In genomic region chr11:46493786-46494185, GRCh38 we compare ENCODE assay signal across 18 cellular contexts.
DNase-seq lines count a peak whose midpoint lies in the region; ATAC-seq and TF ChIP-seq lines count a peak whose summit lies in the region.
"Had no signal": no experiment of that assay in that cellular context is flagged by ENCODE, and none has a peak within 500 bp of the region (broad histone marks: within the 10 kb centered on the region; RNA-seq: fewer than 3 reads in every experiment).

No MANE protein-coding gene starts in this region.

- H3K4me1 Mint-ChIP-seq in nephron progenitor cell: peaks cover 36% of the 10 kb centered on the region

- peak overlapping the region; percentile 95 for H3K27ac Mint-ChIP-seq in nephron progenitor cell
- H3K27ac Mint-ChIP-seq: B cell; CD4-positive, alpha-beta T cell had no signal

- H3K27me3 ChIP-seq in right atrium auricular region (no peaks in the 10 kb centered on the region), fibroblast of lung (ENCODE audit: control insufficient read depth, insufficient read depth, low read length) (no peaks in the 10 kb centered on the region)

- peak overlapping the region in 1 of 2 donors; percentile 37 for H3K27ac ChIP-seq in right atrium auricular region
- no peak overlapping the region for H3K27ac ChIP-seq in fibroblast of lung (ENCODE audit: insufficient read depth, low read length)
- H3K27ac ChIP-seq: A549 had no signal

- no peaks in the 10 kb centered on the region for H3K27me3 Mint-ChIP-seq in nephron progenitor cell (ENCODE audit: low read depth, poor library complexity)
- H3K27me3 Mint-ChIP-seq: B cell; CD4-positive, alpha-beta T cell had no signal

- H3K4me3 ChIP-seq in right atrium auricular region (no peak overlapping the region), fibroblast of lung (replicated peaks in 1 of 4; ENCODE audit: control extremely low read depth in 1 of 4, insufficient read depth in 1 of 4, low read depth in 3 of 4, low read length in 4 of 4) (no peak overlapping the region)
- H3K4me3 ChIP-seq: A549 had no signal

- intact Hi-C loops in Right ventricle myocardium inferior (cut with DNase I): loop anchor here (5.0 kb wide), 1 partner anchor 34 kb away; no protein-coding TSS in a partner anchor

- no peaks in the 10 kb centered on the region for H4K20me1 ChIP-seq in fibroblast of lung (ENCODE audit: control insufficient read depth, extremely low read depth, insufficient read depth, low read length)

- H3K4me1 ChIP-seq in right atrium auricular region (peaks cover 0 to 40% of the 10 kb centered on the region in 2 donors), fibroblast of lung (ENCODE audit: control insufficient read depth, extremely low read depth, insufficient read depth, low read length) (no peaks in the 10 kb centered on the region)
- H3K4me1 ChIP-seq: A549 had no signal

- no peaks in the 10 kb centered on the region for H3K79me2 ChIP-seq in fibroblast of lung (ENCODE audit: control insufficient read depth, insufficient read depth, low read length)

- DNase-seq in Right ventricle myocardium inferior (ENCODE audit: missing footprints): peak; percentile 26
- no peak for DNase-seq in right atrium auricular region (ENCODE audit: low spot score)
- peak; percentile 16 to 57 for DNase-seq in fibroblast of lung (ENCODE audit: low read depth in 2 of 2)
- DNase-seq in nephron progenitor cell: no peak
- DNase-seq in NCI-H2227 (lab: John Stamatoyannopoulos, UW; ENCODE audit: unreplicated experiment): no peak
- DNase-seq in amygdala (lab: John Stamatoyannopoulos, UW): no peak
- DNase-seq in NCI-H1417 treated with DMSO at 0.1 percent for 48 hours (lab: John Stamatoyannopoulos, UW): no peak
- DNase-seq: CD4-positive, alpha-beta T cell; DMS79 treated with DMSO at 0.1 percent for 48 hours; H9; KG1; NCI-H1092; NCI-H1694; NCI-H2107; NCI-H69 had no signal

- peaks cover 18% of the 10 kb centered on the region for H3K36me3 Mint-ChIP-seq in nephron progenitor cell (ENCODE audit: low read depth)

- ATAC-seq in Right ventricle myocardium inferior (no peak), GM18861 (IDR thresholded peaks at IDR 0.05; ENCODE audit: unreplicated experiment) (no peak)
- ATAC-seq: A549 had no signal

- H2AFZ ChIP-seq in fibroblast of lung (ENCODE audit: low read length): no peak overlapping the region

- no peaks in the 10 kb centered on the region for H3K9me3 Mint-ChIP-seq in nephron progenitor cell
- H3K9me3 Mint-ChIP-seq: CD4-positive, alpha-beta T cell; H9 had no signal

- H3K4me3 Mint-ChIP-seq in nephron progenitor cell: no peak overlapping the region
- H3K4me3 Mint-ChIP-seq: B cell; CD4-positive, alpha-beta T cell; H9 had no signal

- H3K9ac ChIP-seq in fibroblast of lung (ENCODE audit: insufficient read depth, low read length): no peak overlapping the region

- H3K4me2 ChIP-seq in fibroblast of lung (ENCODE audit: extremely low read depth, insufficient read depth, low read length): no peak overlapping the region
- H3K4me2 ChIP-seq: A549 had no signal

- no peaks in the 10 kb centered on the region for H3K36me3 ChIP-seq in right atrium auricular region
- H3K36me3 ChIP-seq in fibroblast of lung (ENCODE audit: control insufficient read depth, insufficient read depth, low read length): no peaks in the 10 kb centered on the region

- H3K9me3 ChIP-seq in right atrium auricular region (no peaks in the 10 kb centered on the region), fibroblast of lung (ENCODE audit: control insufficient read depth, insufficient read depth, low read depth, low read length) (no peaks in the 10 kb centered on the region)
- H3K9me3 ChIP-seq: A549 had no signal

- TF ChIP-seq CTCF in right atrium auricular region (IDR thresholded peaks at IDR 0.05) (no peak), fibroblast of lung (conservative IDR thresholded peaks at IDR 0.05 in 1 of 2, IDR thresholded peaks at IDR 0.05 in 1 of 2; ENCODE audit: low read depth in 1 of 2, low read length in 2 of 2) (no peak), nephron progenitor cell (IDR thresholded peaks at IDR 0.05) (no peak)

Comparison
In these comparisons a context has a peak if more than half of its experiments do, and no peak if none do; other contexts are left out.
1. DNase-seq: peak in Right ventricle myocardium inferior (single experiment) and fibroblast of lung (2 of 2); none in right atrium auricular region (single experiment), nephron progenitor cell (single experiment), NCI-H2227 (single experiment), amygdala (0 of 56) and NCI-H1417 treated with DMSO at 0.1 percent for 48 hours (single experiment).